In genomic region chr1:182407724-182408123, GRCh38 we compare ENCODE assay signal across 35 cellular contexts. TPM values are rescaled to one million over a fixed set of nuclear protein-coding genes. Genes with fewer than 3 reads are reported as not detected.
"Had no signal": no experiment of that assay in that cellular context is flagged by ENCODE, and none has a peak within 500 bp of the region (broad histone marks: within the 10 kb centered on the region; RNA-seq: fewer than 3 reads in every experiment).

No MANE protein-coding gene starts in this region.

- FAIRE-seq: colon, endothelial cell of umbilical vein, islet of Langerhans, urothelium cell line had no signal

- H3K36me3 ChIP-seq: esophagus muscularis mucosa, gastroesophageal sphincter, heart left ventricle, lower lobe of right lung, right atrium auricular region, sigmoid colon, stomach, thyroid gland, upper lobe of left lung had no signal

- H3K4me1 ChIP-seq: foreskin keratinocyte, lower lobe of right lung, parathyroid adenoma, thyroid gland had no signal

- H3K27me3 ChIP-seq: right atrium auricular region, stomach, thyroid gland, upper lobe of left lung had no signal

- H3K79me2 ChIP-seq: parathyroid adenoma had no signal

- H2AFZ ChIP-seq: parathyroid adenoma had no signal

- ATAC-seq: foreskin keratinocyte; gastroesophageal sphincter; heart left ventricle; left ventricle myocardium superior; lower lobe of right lung; natural killer cell; stimulated activated effector memory CD8-positive, alpha-beta T cell treated with anti-CD3 and anti-CD28 coated beads, Interleukin-12 subunit alpha, Interleukin-12 subunit beta, amount 100 ng/mL, for 72 hours had no signal

- H3K9me3 ChIP-seq: gastroesophageal sphincter, lower lobe of right lung, thyroid gland had no signal

- H3K9ac ChIP-seq: parathyroid adenoma had no signal

- H3K4me3 ChIP-seq: esophagus muscularis mucosa, gastroesophageal sphincter, heart left ventricle, lower lobe of right lung, right atrium auricular region, sigmoid colon, stomach, thyroid gland, upper lobe of left lung had no signal

- H3K27ac ChIP-seq: esophagus muscularis mucosa, foreskin keratinocyte, gastroesophageal sphincter, heart left ventricle, lower lobe of right lung, parathyroid adenoma, right atrium auricular region, sigmoid colon, stomach, thyroid gland, upper lobe of left lung had no signal

- DNase-seq: effector memory CD4-positive, alpha-beta T cell; foreskin keratinocyte; heart left ventricle; hippocampal formation; left ventricle myocardium superior; lower lobe of right lung; natural killer cell; sigmoid colon; stimulated activated CD4-positive, alpha-beta T cell treated with anti-CD3 and anti-CD28 coated beads, Interleukin-2, amount 100 ng/mL, for 24 hours; stimulated activated CD4-positive, alpha-beta T cell treated with anti-CD3 and anti-CD28 coated beads, Interleukin-4, amount 100 ng/mL, for 24 hours; stimulated activated naive CD4-positive, alpha-beta T cell treated with Interleukin-2 at 50 U/mL for 16 hours; stomach; thyroid gland; upper lobe of left lung had no signal

RNA-seq across cellular contexts. Expression of gene TEDDM1, which starts 7.3 kb away (rescaled TPM):
- total RNA-seq: cerebellum, endothelial cell of umbilical vein, epithelial cell of proximal tubule, esophagus muscularis mucosa, fibroblast of lung, foreskin keratinocyte, gastroesophageal sphincter, heart left ventricle, kidney epithelial cell, left colon, left ventricle myocardium superior, lower lobe of right lung, mesenteric fat pad, natural killer cell, neural crest cell, osteoblast, progenitor cell of endocrine pancreas, right atrium auricular region, sigmoid colon, skeletal muscle tissue, stomach, subcutaneous adipose tissue, temporal lobe, thyroid gland, upper lobe of left lung had no signal
- polyA plus RNA-seq: endothelial cell of umbilical vein, fibroblast of lung, foreskin keratinocyte, heart left ventricle, sigmoid colon, stomach had no signal

RNA-seq across cellular contexts. Expression of gene RGSL1, which starts 42.2 kb away (rescaled TPM):
- total RNA-seq: cerebellum, endothelial cell of umbilical vein, epithelial cell of proximal tubule, esophagus muscularis mucosa, fibroblast of lung, foreskin keratinocyte, heart left ventricle, kidney epithelial cell, left colon, left ventricle myocardium superior, lower lobe of right lung, mesenteric fat pad, natural killer cell, neural crest cell, osteoblast, progenitor cell of endocrine pancreas, right atrium auricular region, sigmoid colon, skeletal muscle tissue, stomach, temporal lobe, upper lobe of left lung had no signal
- polyA plus RNA-seq: endothelial cell of umbilical vein, fibroblast of lung, foreskin keratinocyte, heart left ventricle, sigmoid colon, stomach had no signal
